13 cellular contexts compared by ENCODE assay signal in the genomic region with DNA sequence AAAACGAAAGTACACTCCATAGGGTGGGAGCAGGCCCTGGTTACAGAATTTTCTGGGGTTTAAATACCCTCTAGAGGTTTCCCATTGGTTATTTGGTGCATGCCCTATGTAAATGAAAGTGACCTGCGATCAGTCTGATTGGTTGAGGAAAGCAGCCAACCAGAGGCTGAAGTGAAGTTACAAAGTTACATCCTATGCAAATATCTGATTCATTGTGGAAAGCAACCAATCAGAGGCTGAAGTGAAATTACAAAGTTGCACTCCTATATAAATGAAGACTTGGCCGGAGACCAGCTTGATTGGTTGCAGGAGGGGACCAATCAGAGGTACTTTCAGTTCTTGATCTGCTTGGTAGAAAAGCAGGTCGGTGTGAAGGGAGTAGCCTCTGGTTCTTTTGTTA. TPM values are rescaled to one million over a fixed set of nuclear protein-coding genes. Genes with fewer than 3 reads are reported as not detected.
DNase-seq lines count a peak whose midpoint lies in the region; ATAC-seq and TF ChIP-seq lines count a peak whose summit lies in the region.
"Had no signal": no experiment of that assay in that cellular context is flagged by ENCODE, and none has a peak within 500 bp of the region (broad histone marks: within the 10 kb centered on the region; RNA-seq: fewer than 3 reads in every experiment).

No MANE protein-coding gene starts in this region.

- peaks cover under 1% of the 10 kb centered on the region for H3K36me3 ChIP-seq in RWPE2 (ENCODE audit: low read depth)

- H3K4me1 ChIP-seq in RWPE2 (ENCODE audit: insufficient read depth, poor library complexity, severe bottlenecking) = no peaks in the 10 kb centered on the region

- no peaks in the 10 kb centered on the region for H3K9me3 Mint-ChIP-seq in activated T-cell treated with anti-CD3 and anti-CD28 coated beads, Interleukin-2, amount 50 U/mL, for 72 hours
- peaks cover 3% of the 10 kb centered on the region for H3K9me3 Mint-ChIP-seq in stimulated activated effector memory CD8-positive, alpha-beta T cell treated with anti-CD3 and anti-CD28 coated beads, Interleukin-12 subunit alpha, Interleukin-12 subunit beta, amount 100 ng/mL, for 72 hours
- no peaks in the 10 kb centered on the region for H3K9me3 Mint-ChIP-seq in activated naive CD4-positive, alpha-beta T cell treated with anti-CD3 and anti-CD28 coated beads for 36 hours
- H3K9me3 Mint-ChIP-seq: activated naive CD4-positive, alpha-beta T cell treated with anti-CD3 and anti-CD28 coated beads, Interleukin-2, amount 10 ng/mL, durations not matched to agents 7 days and 5 days had no signal

- no peaks in the 10 kb centered on the region for H3K27me3 Mint-ChIP-seq in activated T-cell treated with anti-CD3 and anti-CD28 coated beads, Interleukin-2, amount 50 U/mL, for 72 hours (ENCODE audit: low read depth)
- H3K27me3 Mint-ChIP-seq in activated naive CD4-positive, alpha-beta T cell treated with anti-CD3 and anti-CD28 coated beads for 36 hours (ENCODE audit: low read depth) = no peaks in the 10 kb centered on the region
- H3K27me3 Mint-ChIP-seq: activated naive CD4-positive, alpha-beta T cell treated with anti-CD3 and anti-CD28 coated beads, Interleukin-2, amount 10 ng/mL, durations not matched to agents 7 days and 5 days; B cell had no signal

- no peaks in the 10 kb centered on the region for H3K27me3 ChIP-seq in RWPE2 (ENCODE audit: insufficient read depth, poor library complexity, severe bottlenecking)
- H3K27me3 ChIP-seq: upper lobe of left lung had no signal

- no peak overlapping the region for H3K27ac ChIP-seq in RWPE2 (ENCODE audit: poor library complexity, severe bottlenecking)
- H3K27ac ChIP-seq: parathyroid adenoma, upper lobe of left lung had no signal

- no peak overlapping the region for H3K4me3 Mint-ChIP-seq in activated T-cell treated with anti-CD3 and anti-CD28 coated beads, Interleukin-2, amount 50 U/mL, for 72 hours
- H3K4me3 Mint-ChIP-seq in stimulated activated effector memory CD8-positive, alpha-beta T cell treated with anti-CD3 and anti-CD28 coated beads, Interleukin-12 subunit alpha, Interleukin-12 subunit beta, amount 100 ng/mL, for 72 hours = no peak overlapping the region
- H3K4me3 Mint-ChIP-seq in activated naive CD4-positive, alpha-beta T cell treated with anti-CD3 and anti-CD28 coated beads for 36 hours = no peak overlapping the region
- H3K4me3 Mint-ChIP-seq: activated naive CD4-positive, alpha-beta T cell treated with anti-CD3 and anti-CD28 coated beads, Interleukin-2, amount 10 ng/mL, durations not matched to agents 7 days and 5 days; B cell had no signal

- H3K4me3 ChIP-seq in RWPE2 (ENCODE audit: severe bottlenecking) (no peak overlapping the region), fibroblast of mammary gland (ENCODE audit: control insufficient read depth, low read depth, low read length) (no peak overlapping the region)
- H3K4me3 ChIP-seq: upper lobe of left lung had no signal

- intact Hi-C loops in activated naive CD4-positive, alpha-beta T cell treated with anti-CD3 and anti-CD28 coated beads for 36 hours (cut with micrococcal nuclease) = no loop called here
- intact Hi-C loops in cardiac septum (cut with DNase I) = no loop called here

- peaks cover 52% of the 10 kb centered on the region for H3K4me1 Mint-ChIP-seq in activated T-cell treated with anti-CD3 and anti-CD28 coated beads, Interleukin-2, amount 50 U/mL, for 72 hours (ENCODE audit: low read depth)
- H3K4me1 Mint-ChIP-seq in stimulated activated effector memory CD8-positive, alpha-beta T cell treated with anti-CD3 and anti-CD28 coated beads, Interleukin-12 subunit alpha, Interleukin-12 subunit beta, amount 100 ng/mL, for 72 hours = peaks cover 45% of the 10 kb centered on the region
- H3K4me1 Mint-ChIP-seq in activated naive CD4-positive, alpha-beta T cell treated with anti-CD3 and anti-CD28 coated beads for 36 hours (ENCODE audit: low read depth) = peaks cover 56% of the 10 kb centered on the region

- H3K36me3 Mint-ChIP-seq in activated T-cell treated with anti-CD3 and anti-CD28 coated beads, Interleukin-2, amount 50 U/mL, for 72 hours (ENCODE audit: insufficient read depth in 2 of 2) = peaks cover 3 to 5% of the 10 kb centered on the region in 2 donors
- peaks cover 18% of the 10 kb centered on the region for H3K36me3 Mint-ChIP-seq in stimulated activated effector memory CD8-positive, alpha-beta T cell treated with anti-CD3 and anti-CD28 coated beads, Interleukin-12 subunit alpha, Interleukin-12 subunit beta, amount 100 ng/mL, for 72 hours
- H3K36me3 Mint-ChIP-seq in activated naive CD4-positive, alpha-beta T cell treated with anti-CD3 and anti-CD28 coated beads for 36 hours (ENCODE audit: low read depth) = peaks cover 15% of the 10 kb centered on the region

- TF ChIP-seq CTCF in RWPE2 (IDR thresholded peaks at IDR 0.05; ENCODE audit: poor library complexity, severe bottlenecking) (no peak), fibroblast of mammary gland (conservative IDR thresholded peaks at IDR 0.05; ENCODE audit: control insufficient read depth, insufficient read depth, low read depth, low read length) (no peak), GM20000 (IDR thresholded peaks at IDR 0.05; ENCODE audit: extremely low read depth, missing control alignments) (no peak)

- peak overlapping the region; percentile 54 for H3K27ac Mint-ChIP-seq in activated T-cell treated with anti-CD3 and anti-CD28 coated beads, Interleukin-2, amount 50 U/mL, for 72 hours
- peak overlapping the region; percentile 88 for H3K27ac Mint-ChIP-seq in stimulated activated effector memory CD8-positive, alpha-beta T cell treated with anti-CD3 and anti-CD28 coated beads, Interleukin-12 subunit alpha, Interleukin-12 subunit beta, amount 100 ng/mL, for 72 hours
- H3K27ac Mint-ChIP-seq in activated naive CD4-positive, alpha-beta T cell treated with anti-CD3 and anti-CD28 coated beads for 36 hours = no peak overlapping the region
- H3K27ac Mint-ChIP-seq: activated naive CD4-positive, alpha-beta T cell treated with anti-CD3 and anti-CD28 coated beads, Interleukin-2, amount 10 ng/mL, durations not matched to agents 7 days and 5 days; B cell had no signal

- peak; percentile 24 to 39 for ATAC-seq in activated T-cell treated with anti-CD3 and anti-CD28 coated beads, Interleukin-2, amount 50 U/mL, for 72 hours (replicated peaks in 1 of 2)
- ATAC-seq in RWPE2 (ENCODE audit: low read depth) = peak; percentile 67
- ATAC-seq in stimulated activated effector memory CD8-positive, alpha-beta T cell treated with anti-CD3 and anti-CD28 coated beads, Interleukin-12 subunit alpha, Interleukin-12 subunit beta, amount 100 ng/mL, for 72 hours = peak; percentile 9

- H3K9me3 ChIP-seq in RWPE2 (ENCODE audit: severe bottlenecking) = no peaks in the 10 kb centered on the region
- H3K9me3 ChIP-seq: upper lobe of left lung had no signal

- no peak for DNase-seq in activated T-cell treated with anti-CD3 and anti-CD28 coated beads, Interleukin-2, amount 50 U/mL, for 72 hours
- no peak for DNase-seq in activated T-cell treated with anti-CD3 and anti-CD28 coated beads, Interleukin-2, amount 50 U/mL, for 1 hour
- DNase-seq in RWPE2 (ENCODE audit: low spot score) (no peak), fibroblast of mammary gland (ENCODE audit: low read depth) (peak; percentile 85), cardiac septum (ENCODE audit: low spot score) (no peak), GM20000 (ENCODE audit: low spot score) (no peak)
- no peak for DNase-seq in stimulated activated effector memory CD8-positive, alpha-beta T cell treated with anti-CD3 and anti-CD28 coated beads, Interleukin-12 subunit alpha, Interleukin-12 subunit beta, amount 100 ng/mL, for 72 hours (ENCODE audit: low spot score in 2 of 2)
- DNase-seq in activated naive CD4-positive, alpha-beta T cell treated with anti-CD3 and anti-CD28 coated beads for 36 hours = no peak
- DNase-seq: activated naive CD4-positive, alpha-beta T cell treated with anti-CD3 and anti-CD28 coated beads, Interleukin-2, amount 10 ng/mL, durations not matched to agents 7 days and 5 days; NCI-H2107 had no signal

- CTCF ChIA-PET in activated naive CD4-positive, alpha-beta T cell treated with anti-CD3 and anti-CD28 coated beads for 36 hours (lab: Charles Lee) = no interaction called here

RNA-seq across cellular contexts. Expression of a gene that starts 24.4 kb away (rescaled TPM):
- total RNA-seq in activated T-cell treated with anti-CD3 and anti-CD28 coated beads, Interleukin-2, amount 50 U/mL, for 72 hours = 10 to 100 TPM; 58.5 to 69.7 TPM
- 10 to 100 TPM; 20.0 to 27.1 TPM for total RNA-seq in activated naive CD4-positive, alpha-beta T cell treated with anti-CD3 and anti-CD28 coated beads for 36 hours
- 25.5 TPM for total RNA-seq in cardiac septum

RNA-seq across cellular contexts. Expression of a gene that starts 24.6 kb away (rescaled TPM):
- total RNA-seq in activated T-cell treated with anti-CD3 and anti-CD28 coated beads, Interleukin-2, amount 50 U/mL, for 72 hours = 1 to 10 TPM; 3.8 to 4.5 TPM
- total RNA-seq in activated naive CD4-positive, alpha-beta T cell treated with anti-CD3 and anti-CD28 coated beads for 36 hours = 1 to 10 TPM; 1.1 TPM
- 1.8 TPM for total RNA-seq in cardiac septum

RNA-seq across cellular contexts. Expression of a gene that starts 27.4 kb away (rescaled TPM):
- not detected for total RNA-seq in activated T-cell treated with anti-CD3 and anti-CD28 coated beads, Interleukin-2, amount 50 U/mL, for 72 hours
- not detected for total RNA-seq in activated naive CD4-positive, alpha-beta T cell treated with anti-CD3 and anti-CD28 coated beads for 36 hours
- not detected for total RNA-seq in cardiac septum
- total RNA-seq: B cell, upper lobe of left lung had no signal

RNA-seq across cellular contexts. Expression of a gene that starts 32.9 kb away (rescaled TPM):
- total RNA-seq in activated T-cell treated with anti-CD3 and anti-CD28 coated beads, Interleukin-2, amount 50 U/mL, for 72 hours = 10 to 100 TPM; 16.8 to 18.2 TPM
- total RNA-seq in activated naive CD4-positive, alpha-beta T cell treated with anti-CD3 and anti-CD28 coated beads for 36 hours = 10 to 100 TPM; 12.1 to 13.9 TPM
- total RNA-seq in cardiac septum = 15.3 TPM

Comparison
In these comparisons a context has a peak if more than half of its experiments do, and no peak if none do; other contexts are left out.
1. ATAC-seq: peak in every context shown above with its lines; median percentile 67 in RWPE2; 32 in activated T-cell treated with anti-CD3 and anti-CD28 coated beads, Interleukin-2, amount 50 U/mL, for 72 hours; 9 in stimulated activated effector memory CD8-positive, alpha-beta T cell treated with anti-CD3 and anti-CD28 coated beads, Interleukin-12 subunit alpha, Interleukin-12 subunit beta, amount 100 ng/mL, for 72 hours.